Comparison of ENCODE assay signal across 8 cellular contexts in genomic region chr16:35170610-35171009, GRCh38.
"Had no signal": no experiment of that assay in that cellular context is flagged by ENCODE, and none has a peak within 500 bp of the region (broad histone marks: within the 10 kb centered on the region; RNA-seq: fewer than 3 reads in every experiment).

No MANE protein-coding gene starts in this region.

- DNase-seq: GDM1, GF-D8 had no signal

- FAIRE-seq: G401.6, GM12878, GM12891, GM12892, GM18507, GM19239 had no signal

- H3K4me3 ChIP-seq: GM12878 had no signal

- ATAC-seq: GM12878 had no signal
